16 cellular contexts compared by ENCODE assay signal in genomic region chr17:80058311-80058955, GRCh38. TPM values are rescaled to one million over a fixed set of nuclear protein-coding genes. Genes with fewer than 3 reads are reported as not detected.
DNase-seq lines count a peak whose midpoint lies in the region; ATAC-seq and TF ChIP-seq lines count a peak whose summit lies in the region.
"Had no signal": no experiment of that assay in that cellular context is flagged by ENCODE, and none has a peak within 500 bp of the region (broad histone marks: within the 10 kb centered on the region; RNA-seq: fewer than 3 reads in every experiment).

No MANE protein-coding gene starts in this region.

- no peaks in the 10 kb centered on the region for H3K9me3 Mint-ChIP-seq in WTC11
- H3K9me3 Mint-ChIP-seq in activated T-cell treated with anti-CD3 and anti-CD28 coated beads, Interleukin-2, amount 50 U/mL, for 24 hours: no peaks in the 10 kb centered on the region
- H3K9me3 Mint-ChIP-seq: CD4-positive, CD25-positive, alpha-beta regulatory T cell; CD8-positive, alpha-beta T cell had no signal

- no peaks in the 10 kb centered on the region for H3K79me1 ChIP-seq in neuronal stem cell (ENCODE audit: low read depth, low read length)

- H2BK5ac ChIP-seq in neuronal stem cell (ENCODE audit: low read length): no peak overlapping the region

- no peak overlapping the region for H3K27ac ChIP-seq in HEK293 (ENCODE audit: extremely low read depth, low read depth, low read length)
- no peak overlapping the region for H3K27ac ChIP-seq in neuronal stem cell (replicated peaks; ENCODE audit: low read length)
- H3K27ac ChIP-seq: BLaER1, C4-2B had no signal

- H3K27ac Mint-ChIP-seq in WTC11: 0 out of 2 replicates have a peak overlapping the region, but pooled peaks have one; percentile 36
- no peak overlapping the region for H3K27ac Mint-ChIP-seq in activated T-cell treated with anti-CD3 and anti-CD28 coated beads, Interleukin-2, amount 50 U/mL, for 24 hours
- H3K27ac Mint-ChIP-seq: B cell; CD4-positive, CD25-positive, alpha-beta regulatory T cell; CD8-positive, alpha-beta T cell had no signal

- peaks cover 16% of the 10 kb centered on the region for H3K4me1 Mint-ChIP-seq in WTC11
- no peaks in the 10 kb centered on the region for H3K4me1 Mint-ChIP-seq in activated T-cell treated with anti-CD3 and anti-CD28 coated beads, Interleukin-2, amount 50 U/mL, for 24 hours (ENCODE audit: low read depth)
- H3K4me1 Mint-ChIP-seq: B cell; CD4-positive, CD25-positive, alpha-beta regulatory T cell had no signal

- no peak overlapping the region for H2BK120ac ChIP-seq in neuronal stem cell (ENCODE audit: low read depth, low read length)

- DNase-seq in WTC11 (ENCODE audit: low spot score) (no peak), neuronal stem cell (ENCODE audit: low spot score) (no peak), OCI-M2 (lab: John Stamatoyannopoulos, UW; ENCODE audit: unreplicated experiment) (no peak), Right ventricle myocardium superior (no peak)
- DNase-seq in activated T-cell treated with anti-CD3 and anti-CD28 coated beads, Interleukin-2, amount 50 U/mL, for 24 hours: no peak
- DNase-seq: Caco-2; CD4-positive, CD25-positive, alpha-beta regulatory T cell; CD8-positive, alpha-beta T cell; DMS 273 treated with DMSO at 0.1 percent for 48 hours; DND-41; GOT3 had no signal

- no peak overlapping the region for H2AK5ac ChIP-seq in neuronal stem cell (ENCODE audit: low read depth, low read length)

- no CpG with 5 or more reads among the region's 28 CpGs for WGBS in neuronal stem cell (ENCODE audit: extremely low coverage in 2 of 2, insufficient read length in 2 of 2, insufficient replicate concordance in 1 of 2), 2 donors

- no peak overlapping the region for H2BK15ac ChIP-seq in neuronal stem cell (ENCODE audit: low read length)

- H3K14ac ChIP-seq in neuronal stem cell (ENCODE audit: low read length): no peak overlapping the region

- no peaks in the 10 kb centered on the region for H3K27me3 ChIP-seq in neuronal stem cell (ENCODE audit: control insufficient read depth in 3 of 3, insufficient read depth in 3 of 3, low read depth in 1 of 3, low read length in 3 of 3)
- H3K27me3 ChIP-seq: BLaER1 had no signal

- H3K4me2 ChIP-seq in neuronal stem cell (ENCODE audit: insufficient read depth, low read length, poor library complexity, severe bottlenecking): no peak overlapping the region
- H3K4me2 ChIP-seq: BLaER1 had no signal

- intact Hi-C loops in Right ventricle myocardium superior (cut with DNase I): no loop called here

- H3K36me3 ChIP-seq in HEK293 (ENCODE audit: control insufficient read depth in 2 of 2, insufficient read depth in 1 of 2, low read length in 2 of 2): peaks cover 0 to 5% of the 10 kb centered on the region in 2 experiments; a peak in 2 of 3 replicates
- H3K36me3 ChIP-seq in neuronal stem cell (replicated peaks in 1 of 2; ENCODE audit: control insufficient read depth in 2 of 2, insufficient read depth in 2 of 2, low read length in 2 of 2): peaks cover 8 to 58% of the 10 kb centered on the region in 2 donors
- H3K36me3 ChIP-seq: BLaER1, HAP-1 had no signal

- no peak overlapping the region for H2AFZ ChIP-seq in neuronal stem cell (ENCODE audit: low read length)

- CTCF ChIA-PET in HEK293 (lab: Yijun Ruan, JAX): interaction anchor here (2.6 kb wide), 1 partner anchor 24 kb away, joined by 10 read pairs; no protein-coding TSS in a partner anchor
- CTCF ChIA-PET in WTC11 (lab: Charles Lee): interaction anchor here (1.0 to 1.7 kb wide), 2 partner anchors 43 to 50 kb away, joined by 5 read pairs; partner anchors contain the start of gene GAA

- H4K91ac ChIP-seq in neuronal stem cell (ENCODE audit: low read depth, low read length, poor library complexity): no peak overlapping the region

- no peak for TF ChIP-seq CTCF in HEK293 (tag by site-specific recombination; IDR thresholded peaks at IDR 0.05)
- TF ChIP-seq CTCF in WTC11 (IDR thresholded peaks at IDR 0.05): no peak

- H3K27me3 Mint-ChIP-seq in WTC11 (ENCODE audit: low read depth): no peaks in the 10 kb centered on the region
- no peaks in the 10 kb centered on the region for H3K27me3 Mint-ChIP-seq in activated T-cell treated with anti-CD3 and anti-CD28 coated beads, Interleukin-2, amount 50 U/mL, for 24 hours
- H3K27me3 Mint-ChIP-seq: CD4-positive, CD25-positive, alpha-beta regulatory T cell had no signal

- POLR2A ChIA-PET in HEK293 (lab: Yijun Ruan, JAX): interaction anchor here (0.7 kb wide), 2 partner anchors 266 to 1382 kb away, joined by 3 read pairs; no protein-coding TSS in a partner anchor
- POLR2A ChIA-PET in WTC11 (lab: Charles Lee): interaction anchor here (0.7 kb wide), 1 partner anchor 9 kb away, joined by 4 read pairs; no protein-coding TSS in a partner anchor

- no peak overlapping the region for H3K4me3 Mint-ChIP-seq in WTC11
- H3K4me3 Mint-ChIP-seq in activated T-cell treated with anti-CD3 and anti-CD28 coated beads, Interleukin-2, amount 50 U/mL, for 24 hours: no peak overlapping the region
- H3K4me3 Mint-ChIP-seq: B cell; CD4-positive, CD25-positive, alpha-beta regulatory T cell; CD8-positive, alpha-beta T cell had no signal

- H3K9me3 ChIP-seq in HEK293 (ENCODE audit: control insufficient read depth, insufficient read depth, low read depth, low read length): no peaks in the 10 kb centered on the region
- H3K9me3 ChIP-seq in neuronal stem cell (replicated peaks in 1 of 2; ENCODE audit: control insufficient read depth in 2 of 2, insufficient read depth in 1 of 2, low read depth in 1 of 2, low read length in 2 of 2): no peaks in the 10 kb centered on the region
- H3K9me3 ChIP-seq: BLaER1, Caco-2, HAP-1 had no signal

- no peak overlapping the region for H3K18ac ChIP-seq in neuronal stem cell (ENCODE audit: low read length)

- no peak overlapping the region for H3K4me3 ChIP-seq in HEK293 (ENCODE audit: low read depth, low read length)
- H3K4me3 ChIP-seq in neuronal stem cell (ENCODE audit: low read length in 2 of 2): no peak overlapping the region
- H3K4me3 ChIP-seq: BLaER1, HAP-1 had no signal

- no peak for ATAC-seq in WTC11
- ATAC-seq in Right ventricle myocardium superior (ENCODE audit: poor library complexity): no peak
- ATAC-seq: CD8-positive, alpha-beta T cell had no signal

- peak overlapping the region; percentile 43 for H2BK12ac ChIP-seq in neuronal stem cell (ENCODE audit: low read length)

- H3K9ac ChIP-seq in neuronal stem cell (ENCODE audit: low read depth, low read length, poor library complexity): no peak overlapping the region
- H3K9ac ChIP-seq: BLaER1 had no signal

- H3K4me1 ChIP-seq in HEK293 (ENCODE audit: control insufficient read depth, insufficient read depth, low read length) (0 out of 2 replicates have a peak, but pooled peaks cover 2% of the 10 kb centered on the region), neuronal stem cell (ENCODE audit: control insufficient read depth in 2 of 2, insufficient read depth in 1 of 2, low read depth in 1 of 2, low read length in 2 of 2) (no peaks in the 10 kb centered on the region)
- H3K4me1 ChIP-seq: Caco-2, HAP-1 had no signal

- H4K8ac ChIP-seq in neuronal stem cell (ENCODE audit: low read depth, low read length): no peak overlapping the region

- H3K36me3 Mint-ChIP-seq in WTC11: peaks cover 3% of the 10 kb centered on the region
- H3K36me3 Mint-ChIP-seq in activated T-cell treated with anti-CD3 and anti-CD28 coated beads, Interleukin-2, amount 50 U/mL, for 24 hours (ENCODE audit: low read depth): no peaks in the 10 kb centered on the region
- H3K36me3 Mint-ChIP-seq: CD4-positive, CD25-positive, alpha-beta regulatory T cell; CD8-positive, alpha-beta T cell had no signal

- H3K4ac ChIP-seq in neuronal stem cell (ENCODE audit: low read length): no peak overlapping the region

- H3K23ac ChIP-seq in neuronal stem cell (ENCODE audit: low read depth, low read length, poor library complexity): peak overlapping the region; percentile 22

TF ChIP-seq in HEK293, 187 proteins besides CTCF, POLR2A, EP300 and RAD21:
- TF ChIP-seq ZNF843 (tag by site-specific recombination; IDR thresholded peaks at IDR 0.05) (no peak), ZBTB21 (tag by site-specific recombination; IDR thresholded peaks at IDR 0.05) (no peak), YY1 (tag by site-specific recombination; IDR thresholded peaks at IDR 0.05) (no peak), ZNF341 (tag by site-specific recombination; IDR thresholded peaks at IDR 0.05; ENCODE audit: low read depth) (0 out of 2 replicates have a peak, but pooled peaks have one; percentile 22), ZFHX2 (tag by site-specific recombination; conservative IDR thresholded peaks at IDR 0.05) (no peak), ZNF571 (tag by site-specific recombination; IDR thresholded peaks at IDR 0.05) (no peak)
TF ChIP-seq in HEK293: peak in this region for 1.

TF ChIP-seq in WTC11, 78 proteins besides CTCF, POLR2A, EP300 and RAD21 (continues in another document):
- TF ChIP-seq SMAD3 (CRISPR knock-in tag; IDR thresholded peaks at IDR 0.05; ENCODE audit: borderline replicate concordance) (no peak), HMGA2 (CRISPR knock-in tag; IDR thresholded peaks at IDR 0.05) (no peak), CREB1 (CRISPR knock-in tag; IDR thresholded peaks at IDR 0.05) (no peak), ZNF138 (CRISPR knock-in tag; conservative IDR thresholded peaks at IDR 0.05) (no peak), CDX4 (CRISPR knock-in tag; IDR thresholded peaks at IDR 0.05; ENCODE audit: borderline replicate concordance) (no peak), GTF2I (CRISPR knock-in tag; conservative IDR thresholded peaks at IDR 0.05) (no peak)

RNA-seq across cellular contexts. Expression of gene CCDC40, which starts 22.0 kb away (rescaled TPM):
- total RNA-seq in WTC11 (2021): 15.1 to 16.3 TPM (median 15.2 TPM) in 3 replicates
- 5.8 TPM for polyA plus RNA-seq in neuronal stem cell (2013, experiment 1 of 2)
- polyA plus RNA-seq in neuronal stem cell (2013, experiment 2 of 2): 6.3 TPM
- total RNA-seq in Right ventricle myocardium superior: 4.5 TPM
- polyA plus RNA-seq: CD4-positive, CD25-positive, alpha-beta regulatory T cell had no signal

RNA-seq across cellular contexts. Expression of gene TBC1D16, which starts 22.8 kb away (rescaled TPM):
- total RNA-seq in WTC11 (2021) (89.8 to 96.1 TPM (median 90.4 TPM) in 3 replicates), Right ventricle myocardium superior (14.0 TPM)
- 23.3 TPM for polyA plus RNA-seq in neuronal stem cell (2013, experiment 1 of 2)
- 22.9 TPM for polyA plus RNA-seq in neuronal stem cell (2013, experiment 2 of 2)

RNA-seq across cellular contexts. Expression of gene GAA, which starts 42.9 kb away (rescaled TPM):
- total RNA-seq in WTC11 (2021) (91.6 to 97.7 TPM (median 93.9 TPM) in 3 replicates), Right ventricle myocardium superior (45.3 TPM)
- polyA plus RNA-seq in neuronal stem cell (2013, experiment 1 of 2): 50.1 TPM
- 49.6 TPM for polyA plus RNA-seq in neuronal stem cell (2013, experiment 2 of 2)
